ENCODE assay signal across 11 cellular contexts in genomic region chr3:61848885-61849284, GRCh38.
DNase-seq lines count a peak whose midpoint lies in the region; ATAC-seq and TF ChIP-seq lines count a peak whose summit lies in the region.
"Had no signal": no experiment of that assay in that cellular context is flagged by ENCODE, and none has a peak within 500 bp of the region (broad histone marks: within the 10 kb centered on the region; RNA-seq: fewer than 3 reads in every experiment).

No MANE protein-coding gene starts in this region.

- H3K27me3 ChIP-seq in esophagus muscularis mucosa (no peaks in the 10 kb centered on the region), mucosa of rectum (ENCODE audit: control insufficient read depth in 2 of 2, insufficient read depth in 2 of 2, low read length in 2 of 2) (no peaks in the 10 kb centered on the region), upper lobe of left lung (no peaks in the 10 kb centered on the region)

- TF ChIP-seq POLR2A in esophagus muscularis mucosa (IDR thresholded peaks at IDR 0.05; ENCODE audit: low read depth) (no peak), upper lobe of left lung (IDR thresholded peaks at IDR 0.05) (no peak)

- intact Hi-C loops in esophagus muscularis mucosa (cut with DNase I) = no loop called here

- H3K4me3 ChIP-seq in esophagus muscularis mucosa (no peak overlapping the region), mucosa of rectum (ENCODE audit: low read length in 2 of 2) (no peak overlapping the region), upper lobe of left lung (no peak overlapping the region)
- H3K4me3 ChIP-seq: skin epidermis had no signal

- H3K36me3 ChIP-seq in esophagus muscularis mucosa (no peaks in the 10 kb centered on the region), mucosa of rectum (ENCODE audit: control insufficient read depth in 2 of 2, insufficient read depth in 2 of 2, low read length in 2 of 2) (no peaks in the 10 kb centered on the region), upper lobe of left lung (no peaks in the 10 kb centered on the region)

- H3K4me1 ChIP-seq in esophagus muscularis mucosa = peaks cover 27 to 46% (median 40%) of the 10 kb centered on the region in 4 donors
- peaks cover 22 to 28% of the 10 kb centered on the region in 2 donors for H3K4me1 ChIP-seq in mucosa of rectum (ENCODE audit: control insufficient read depth in 2 of 2, insufficient read depth in 2 of 2, low read length in 2 of 2)
- H3K4me1 ChIP-seq in upper lobe of left lung = peaks cover 50 to 55% (median 53%) of the 10 kb centered on the region in 4 donors

- no peak for TF ChIP-seq CTCF in esophagus muscularis mucosa (IDR thresholded peaks at IDR 0.05)
- TF ChIP-seq CTCF in upper lobe of left lung (IDR thresholded peaks at IDR 0.05) = no peak

- no peaks in the 10 kb centered on the region for H3K9me3 ChIP-seq in esophagus muscularis mucosa
- H3K9me3 ChIP-seq in mucosa of rectum (ENCODE audit: control insufficient read depth in 2 of 2, low read length in 2 of 2) = no peaks in the 10 kb centered on the region
- H3K9me3 ChIP-seq in upper lobe of left lung = no peaks in the 10 kb centered on the region

- H3K27ac ChIP-seq in esophagus muscularis mucosa (replicated peaks in 1 of 4) = peak overlapping the region; percentile 42 to 81 (median 70)
- peak overlapping the region; percentile 74 to 76 for H3K27ac ChIP-seq in mucosa of rectum (ENCODE audit: low read depth in 2 of 2, low read length in 2 of 2)
- peak overlapping the region; percentile 59 to 85 (median 78) for H3K27ac ChIP-seq in upper lobe of left lung

- DNase-seq in NCI-H226 (peak; percentile 20), esophagus muscularis mucosa (ENCODE audit: extremely low spot score) (no peak), upper lobe of left lung (peak in 1 of 2 donors; percentile 42), T1000 (lab: John Stamatoyannopoulos, UW) (no peak), middle frontal gyrus (ENCODE audit: extremely low spot score, low spot score) (no peak)
- DNase-seq: activated T-cell treated with anti-CD3 and anti-CD28 coated beads, Interleukin-2, amount 50 U/mL, for 72 hours; NCI-H1930 had no signal

- ATAC-seq in upper lobe of left lung (ENCODE audit: low FRiP score in 2 of 2) (peak; percentile 56 to 87), GM18867 (IDR thresholded peaks at IDR 0.05; ENCODE audit: unreplicated experiment) (no peak), GM19463 (IDR thresholded peaks at IDR 0.05; ENCODE audit: unreplicated experiment) (no peak)
- ATAC-seq: activated T-cell treated with anti-CD3 and anti-CD28 coated beads, Interleukin-2, amount 50 U/mL, for 72 hours had no signal

- 32% methylated on average over 3 of the region's 3 CpGs for WGBS in esophagus muscularis mucosa
- WGBS in upper lobe of left lung, 2 donors = 0 to 4% methylated on average over 3 of the region's 3 CpGs

- peak overlapping the region in 1 of 2 donors; percentile 26 for H3K9ac ChIP-seq in mucosa of rectum (ENCODE audit: low read depth in 1 of 2, low read length in 2 of 2)

- peak; percentile 55 for TF ChIP-seq EP300 in esophagus muscularis mucosa (IDR thresholded peaks at IDR 0.05)
- peak in 3 of 4 donors; percentile 82 to 90 (median 89) for TF ChIP-seq EP300 in upper lobe of left lung (IDR thresholded peaks at IDR 0.05)

Comparison
In these comparisons a context has a peak if more than half of its experiments do, and no peak if none do; other contexts are left out.
1. ATAC-seq: peak in upper lobe of left lung (2 of 2); none in GM18867 (single experiment) and GM19463 (single experiment).
2. Peak in every context shown above with its lines, with median percentiles within 50 percentile points of each other: H3K27ac ChIP-seq.